Comparison of ENCODE assay signal across 18 cellular contexts in genomic region chr5:56696900-56697299, GRCh38.
DNase-seq lines count a peak whose midpoint lies in the region; ATAC-seq and TF ChIP-seq lines count a peak whose summit lies in the region.
"Had no signal": no experiment of that assay in that cellular context is flagged by ENCODE, and none has a peak within 500 bp of the region (broad histone marks: within the 10 kb centered on the region; RNA-seq: fewer than 3 reads in every experiment).

No MANE protein-coding gene starts in this region.

- H3K4me3 ChIP-seq in BLaER1 (no peak overlapping the region), KMS-11 (IDR thresholded peaks at IDR 0.05; ENCODE audit: insufficient read depth, low read depth, low read length) (no peak overlapping the region), cardiac fibroblast (replicated peaks in 1 of 2; ENCODE audit: low read depth in 2 of 2, low read length in 2 of 2) (no peak overlapping the region)
- H3K4me3 ChIP-seq: gastrocnemius medialis, GM12878, Peyer's patch had no signal

- H3K4me1 ChIP-seq in BLaER1 (peaks cover 99% of the 10 kb centered on the region), KMS-11 (ENCODE audit: low read depth, poor library complexity, severe bottlenecking) (peaks cover 49% of the 10 kb centered on the region)
- H3K4me1 ChIP-seq: gastrocnemius medialis had no signal

- H3K4me2 ChIP-seq in BLaER1 (peak overlapping the region; percentile 82), KMS-11 (peak overlapping the region; percentile 18)

- no peaks in the 10 kb centered on the region for H3K27me3 Mint-ChIP-seq in memory B cell
- H3K27me3 Mint-ChIP-seq: activated naive CD4-positive, alpha-beta T cell treated with anti-CD3 and anti-CD28 coated beads, Interleukin-2, amount 10 ng/mL, durations not matched to agents 7 days and 5 days had no signal

- H3K27ac ChIP-seq in BLaER1 (peak overlapping the region; percentile 92), KMS-11 (peak overlapping the region; percentile 4; the same call in 1 of the 2 replicates)
- H3K27ac ChIP-seq: C4-2B, gastrocnemius medialis, Peyer's patch had no signal

- H3K9ac ChIP-seq in BLaER1 (peak overlapping the region; percentile 58), KMS-11 (no peak overlapping the region)

- no peaks in the 10 kb centered on the region for H3K9me3 Mint-ChIP-seq in memory B cell

- H4K20me1 ChIP-seq in BLaER1 (no peaks in the 10 kb centered on the region), KMS-11 (ENCODE audit: insufficient read depth) (no peaks in the 10 kb centered on the region)

- peak overlapping the region; percentile 57 for H3K27ac Mint-ChIP-seq in memory B cell
- H3K27ac Mint-ChIP-seq: activated naive CD4-positive, alpha-beta T cell treated with anti-CD3 and anti-CD28 coated beads, Interleukin-2, amount 10 ng/mL, durations not matched to agents 7 days and 5 days had no signal

- H3K36me3 ChIP-seq in BLaER1 (no peaks in the 10 kb centered on the region), KMS-11 (ENCODE audit: insufficient read depth) (no peaks in the 10 kb centered on the region)
- H3K36me3 ChIP-seq: gastrocnemius medialis, Peyer's patch had no signal

- no peak overlapping the region for H3K4me3 Mint-ChIP-seq in memory B cell
- H3K4me3 Mint-ChIP-seq: activated naive CD4-positive, alpha-beta T cell treated with anti-CD3 and anti-CD28 coated beads, Interleukin-2, amount 10 ng/mL, durations not matched to agents 7 days and 5 days had no signal

- H3K36me3 Mint-ChIP-seq in memory B cell, result peaks cover 2% of the 10 kb centered on the region

- H3K27me3 ChIP-seq in BLaER1 (no peaks in the 10 kb centered on the region), KMS-11 (ENCODE audit: insufficient read depth, low read depth) (no peaks in the 10 kb centered on the region)
- H3K27me3 ChIP-seq: gastrocnemius medialis, Peyer's patch had no signal

- H3K4me1 Mint-ChIP-seq in memory B cell, result peaks cover 55% of the 10 kb centered on the region

- peak; percentile 23 to 44 for DNase-seq in cardiac fibroblast (ENCODE audit: low read depth in 2 of 2)
- DNase-seq in memory B cell (ENCODE audit: low spot score in 2 of 2), result no peak
- no peak for DNase-seq in NOMO-1 treated with dmso at 0.1 percent for 144 hours (lab: John Stamatoyannopoulos, UW; ENCODE audit: unreplicated experiment)
- no peak for DNase-seq in NOMO-1 treated with DMSO at 0.1 percent for 48 hours (lab: John Stamatoyannopoulos, UW; ENCODE audit: unreplicated experiment)
- DNase-seq: activated CD4-positive, CD25-positive, alpha-beta regulatory T cell; activated naive CD4-positive, alpha-beta T cell treated with anti-CD3 and anti-CD28 coated beads, Interleukin-2, amount 10 ng/mL, durations not matched to agents 7 days and 5 days; gastrocnemius medialis; GOT3; NCI-H1694; NCI-H524; Peyer's patch; retina had no signal

- no peaks in the 10 kb centered on the region for H3K9me3 ChIP-seq in BLaER1
- H3K9me3 ChIP-seq: gastrocnemius medialis, Peyer's patch had no signal

- H3K79me2 ChIP-seq in KMS-11 (ENCODE audit: insufficient read depth, low read depth), result no peaks in the 10 kb centered on the region

- H2AFZ ChIP-seq in KMS-11 (ENCODE audit: low read depth), result no peak overlapping the region

- ATAC-seq in memory B cell (ENCODE audit: low read depth) (no peak), HG03378 (IDR thresholded peaks at IDR 0.05; ENCODE audit: unreplicated experiment) (no peak), HG03342 (IDR thresholded peaks at IDR 0.05; ENCODE audit: unreplicated experiment) (no peak)
- ATAC-seq: gastrocnemius medialis, GM12878 had no signal

- TF ChIP-seq CTCF in KMS-11 (conservative IDR thresholded peaks at IDR 0.05; ENCODE audit: low read depth, low read length), result no peak
- no peak for TF ChIP-seq CTCF in cardiac fibroblast (IDR thresholded peaks at IDR 0.05; ENCODE audit: low read depth, low read length)

Comparison
In these comparisons a context has a peak if more than half of its experiments do, and no peak if none do; other contexts are left out.
1. DNase-seq: peak in cardiac fibroblast (2 of 2); none in memory B cell (0 of 2), NOMO-1 treated with dmso at 0.1 percent for 144 hours (single experiment) and NOMO-1 treated with DMSO at 0.1 percent for 48 hours (single experiment).